Comparison of ENCODE assay signal across 2 cellular contexts in the genomic region with DNA sequence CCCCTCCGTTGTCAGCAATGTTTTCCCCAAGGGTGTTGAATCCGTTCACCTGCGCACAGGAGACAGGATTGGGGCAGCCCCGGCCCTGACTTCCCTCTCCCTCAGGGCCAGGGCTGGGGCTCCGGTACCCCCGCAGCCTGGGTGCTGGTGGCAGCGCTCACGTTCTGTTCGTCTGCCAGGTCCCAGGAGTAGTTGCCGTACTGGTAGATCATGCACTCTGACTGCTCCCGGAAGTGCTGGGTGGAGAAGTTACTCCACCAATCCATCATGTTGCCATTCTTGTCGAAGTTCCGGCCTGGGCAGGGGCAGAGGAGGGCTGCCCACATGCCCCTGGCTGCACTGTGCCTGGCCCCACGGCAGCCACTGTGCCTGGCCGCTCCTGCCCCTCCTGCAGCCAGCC.
TF ChIP-seq lines count a peak whose summit lies in the region.

No MANE protein-coding gene starts in this region.

TF ChIP-seq in SK-N-SH, 30 proteins besides CTCF, POLR2A, EP300 and RAD21 (continued from another document):
- TF ChIP-seq TAF1 (IDR thresholded peaks at IDR 0.05; ENCODE audit: borderline replicate concordance, low read depth, low read length) = no peak
- TF ChIP-seq, protein P1, sequence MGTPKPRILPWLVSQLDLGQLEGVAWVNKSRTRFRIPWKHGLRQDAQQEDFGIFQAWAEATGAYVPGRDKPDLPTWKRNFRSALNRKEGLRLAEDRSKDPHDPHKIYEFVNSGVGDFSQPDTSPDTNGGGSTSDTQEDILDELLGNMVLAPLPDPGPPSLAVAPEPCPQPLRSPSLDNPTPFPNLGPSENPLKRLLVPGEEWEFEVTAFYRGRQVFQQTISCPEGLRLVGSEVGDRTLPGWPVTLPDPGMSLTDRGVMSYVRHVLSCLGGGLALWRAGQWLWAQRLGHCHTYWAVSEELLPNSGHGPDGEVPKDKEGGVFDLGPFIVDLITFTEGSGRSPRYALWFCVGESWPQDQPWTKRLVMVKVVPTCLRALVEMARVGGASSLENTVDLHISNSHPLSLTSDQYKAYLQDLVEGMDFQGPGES (IDR thresholded peaks at IDR 0.05; ENCODE audit: low read depth, low read length) = no peak

TF ChIP-seq in SK-N-SH treated with all-trans-retinoic acid at 6 μM for 48 hours, 23 proteins besides CTCF, POLR2A, EP300 and RAD21:
- TF ChIP-seq, protein P2, sequence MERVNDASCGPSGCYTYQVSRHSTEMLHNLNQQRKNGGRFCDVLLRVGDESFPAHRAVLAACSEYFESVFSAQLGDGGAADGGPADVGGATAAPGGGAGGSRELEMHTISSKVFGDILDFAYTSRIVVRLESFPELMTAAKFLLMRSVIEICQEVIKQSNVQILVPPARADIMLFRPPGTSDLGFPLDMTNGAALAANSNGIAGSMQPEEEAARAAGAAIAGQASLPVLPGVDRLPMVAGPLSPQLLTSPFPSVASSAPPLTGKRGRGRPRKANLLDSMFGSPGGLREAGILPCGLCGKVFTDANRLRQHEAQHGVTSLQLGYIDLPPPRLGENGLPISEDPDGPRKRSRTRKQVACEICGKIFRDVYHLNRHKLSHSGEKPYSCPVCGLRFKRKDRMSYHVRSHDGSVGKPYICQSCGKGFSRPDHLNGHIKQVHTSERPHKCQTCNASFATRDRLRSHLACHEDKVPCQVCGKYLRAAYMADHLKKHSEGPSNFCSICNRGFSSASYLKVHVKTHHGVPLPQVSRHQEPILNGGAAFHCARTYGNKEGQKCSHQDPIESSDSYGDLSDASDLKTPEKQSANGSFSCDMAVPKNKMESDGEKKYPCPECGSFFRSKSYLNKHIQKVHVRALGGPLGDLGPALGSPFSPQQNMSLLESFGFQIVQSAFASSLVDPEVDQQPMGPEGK (CRISPR knock-in tag; IDR thresholded peaks at IDR 0.05; ENCODE audit: borderline replicate concordance) = no peak
- TF ChIP-seq, protein P3, sequence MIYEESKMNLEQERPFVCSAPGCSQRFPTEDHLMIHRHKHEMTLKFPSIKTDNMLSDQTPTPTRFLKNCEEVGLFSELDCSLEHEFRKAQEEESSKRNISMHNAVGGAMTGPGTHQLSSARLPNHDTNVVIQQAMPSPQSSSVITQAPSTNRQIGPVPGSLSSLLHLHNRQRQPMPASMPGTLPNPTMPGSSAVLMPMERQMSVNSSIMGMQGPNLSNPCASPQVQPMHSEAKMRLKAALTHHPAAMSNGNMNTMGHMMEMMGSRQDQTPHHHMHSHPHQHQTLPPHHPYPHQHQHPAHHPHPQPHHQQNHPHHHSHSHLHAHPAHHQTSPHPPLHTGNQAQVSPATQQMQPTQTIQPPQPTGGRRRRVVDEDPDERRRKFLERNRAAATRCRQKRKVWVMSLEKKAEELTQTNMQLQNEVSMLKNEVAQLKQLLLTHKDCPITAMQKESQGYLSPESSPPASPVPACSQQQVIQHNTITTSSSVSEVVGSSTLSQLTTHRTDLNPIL (CRISPR knock-in tag; IDR thresholded peaks at IDR 0.05; ENCODE audit: low read depth) = no peak
- TF ChIP-seq CSDC2 (CRISPR knock-in tag; IDR thresholded peaks at IDR 0.05) = no peak
- no peak for TF ChIP-seq RARB (CRISPR knock-in tag; IDR thresholded peaks at IDR 0.05)
- TF ChIP-seq ZFP30 (CRISPR knock-in tag; IDR thresholded peaks at IDR 0.05) = no peak
- no peak for TF ChIP-seq ZFP3 (CRISPR knock-in tag; IDR thresholded peaks at IDR 0.05)
- no peak for TF ChIP-seq TCF4 (CRISPR knock-in tag; IDR thresholded peaks at IDR 0.05; ENCODE audit: borderline replicate concordance)
- TF ChIP-seq OSR1 (CRISPR knock-in tag; IDR thresholded peaks at IDR 0.05) = no peak
- TF ChIP-seq GLIS3 (CRISPR knock-in tag; IDR thresholded peaks at IDR 0.05) = no peak
- TF ChIP-seq ARNTL (CRISPR knock-in tag; IDR thresholded peaks at IDR 0.05; ENCODE audit: borderline replicate concordance, low read depth) = no peak
